ENCODE assay signal across 29 cellular contexts in the genomic region with DNA sequence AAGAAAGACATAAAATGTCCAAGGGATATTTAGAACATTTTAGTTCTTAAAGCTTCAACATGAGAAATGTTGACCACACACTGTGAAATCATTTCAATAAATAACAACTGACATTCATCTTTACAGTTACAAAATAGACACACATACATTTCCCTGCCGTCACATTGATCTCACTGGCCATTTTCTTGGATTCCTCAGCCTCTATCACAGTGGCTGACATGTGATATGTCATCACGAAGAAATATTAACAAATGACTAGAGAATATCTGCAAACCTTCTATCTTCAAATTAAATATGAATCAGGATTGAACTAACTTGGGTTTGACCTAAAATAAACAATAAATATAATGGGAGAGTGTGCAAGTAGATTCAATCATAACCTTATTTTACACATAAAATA. TPM values are rescaled to one million over a fixed set of nuclear protein-coding genes. Genes with fewer than 3 reads are reported as not detected.
A peak's percentile ranks its signal among the peaks of the same experiment; 100 is the strongest.
DNase-seq lines count a peak whose midpoint lies in the region; ATAC-seq, FAIRE-seq and TF ChIP-seq lines count a peak whose summit lies in the region.
"Had no signal": no experiment of that assay in that cellular context is flagged by ENCODE, and none has a peak within 500 bp of the region (broad histone marks: within the 10 kb centered on the region; RNA-seq: fewer than 3 reads in every experiment).

No MANE protein-coding gene starts in this region.

- H3K36me3 Mint-ChIP-seq in activated naive CD8-positive, alpha-beta T cell treated with anti-CD3 and anti-CD28 coated beads for 36 hours = no peaks in the 10 kb centered on the region
- H3K36me3 Mint-ChIP-seq: CD4-positive, alpha-beta memory T cell; natural killer cell; stimulated activated memory B cell treated with anti-CD40 and anti-IgM and Interleukin-4, amounts not matched to agents 10 μg/mL and 1 μg/mL and 100 μg/mL, for 72 hours had no signal

- H3K4me1 ChIP-seq in heart right ventricle (peaks cover 0 to 42% (median 17%) of the 10 kb centered on the region in 9 donors), pancreas (peaks cover 0 to 49% (median 7%) of the 10 kb centered on the region in 3 donors)

- H3K9me3 Mint-ChIP-seq in activated naive CD8-positive, alpha-beta T cell treated with anti-CD3 and anti-CD28 coated beads for 36 hours = no peaks in the 10 kb centered on the region
- H3K9me3 Mint-ChIP-seq: activated CD4-positive, alpha-beta T cell treated with anti-CD3 and anti-CD28 coated beads, Interleukin-2, amount 10 ng/mL, durations not matched to agents 24 days and 14 days; CD4-positive, alpha-beta memory T cell; stimulated activated memory B cell treated with anti-CD40 and anti-IgM and Interleukin-4, amounts not matched to agents 10 μg/mL and 1 μg/mL and 100 μg/mL, for 72 hours; T-helper 2 cell treated with Interferon-gamma antibody and Interleukin-4, amounts not matched to agents 5 μg/mL and 100 μg/mL, for 36 hours had no signal

- H3K4me1 Mint-ChIP-seq in activated naive CD8-positive, alpha-beta T cell treated with anti-CD3 and anti-CD28 coated beads for 36 hours = peaks cover 12% of the 10 kb centered on the region

- DNase-seq in heart right ventricle (no peak), left cardiac atrium (no peak), fibroblast of pulmonary artery (ENCODE audit: low read depth) (peak; percentile 62), pancreas (no peak), MG63 (no peak)
- DNase-seq in stimulated activated naive CD4-positive, alpha-beta T cell (lab: John Stamatoyannopoulos, UW) = no peak
- DNase-seq in activated naive CD8-positive, alpha-beta T cell treated with anti-CD3 and anti-CD28 coated beads for 36 hours = no peak
- DNase-seq in stimulated activated CD4-positive, alpha-beta T cell treated with anti-CD3 and anti-CD28 coated beads, Interleukin-2, amount 100 ng/mL, for 24 hours = no peak
- DNase-seq: activated CD4-positive, alpha-beta T cell treated with anti-CD3 and anti-CD28 coated beads, Interleukin-2, amount 10 ng/mL, durations not matched to agents 24 days and 14 days; activated T-cell treated with anti-CD3 and anti-CD28 coated beads, Interleukin-2, amount 50 U/mL, for 48 hours; CD4-positive, alpha-beta memory T cell; effector CD4-positive, alpha-beta T cell; EL; foreskin melanocyte; hippocampal formation; left ventricle myocardium superior; natural killer cell; NCI-H1694; NCI-H2171; NCI-H524; NK-92 treated with Interleukin-12 subunit alpha and Interleukin-12 subunit beta, amount 100 ng/mL, for 24 hours; occipital lobe; stimulated activated CD4-positive, alpha-beta T cell treated with anti-CD3 and anti-CD28 coated beads, Interleukin-4, amount 100 ng/mL, for 4 hours had no signal

- peaks cover 76% of the 10 kb centered on the region for H3K27me3 Mint-ChIP-seq in activated naive CD8-positive, alpha-beta T cell treated with anti-CD3 and anti-CD28 coated beads for 36 hours

- H3K4me3 Mint-ChIP-seq in activated naive CD8-positive, alpha-beta T cell treated with anti-CD3 and anti-CD28 coated beads for 36 hours = no peak overlapping the region
- H3K4me3 Mint-ChIP-seq: activated CD4-positive, alpha-beta T cell treated with anti-CD3 and anti-CD28 coated beads, Interleukin-2, amount 10 ng/mL, durations not matched to agents 24 days and 14 days; CD4-positive, alpha-beta memory T cell; natural killer cell; stimulated activated memory B cell treated with anti-CD40 and anti-IgM and Interleukin-4, amounts not matched to agents 10 μg/mL and 1 μg/mL and 100 μg/mL, for 72 hours; T-helper 2 cell treated with Interferon-gamma antibody and Interleukin-4, amounts not matched to agents 5 μg/mL and 100 μg/mL, for 36 hours had no signal

- FAIRE-seq in pancreas (lab: Jason Lieb, UNC) = no peak
- FAIRE-seq: GM12878 had no signal

- H3K27ac Mint-ChIP-seq in activated naive CD8-positive, alpha-beta T cell treated with anti-CD3 and anti-CD28 coated beads for 36 hours = no peak overlapping the region
- H3K27ac Mint-ChIP-seq: activated CD4-positive, alpha-beta T cell treated with anti-CD3 and anti-CD28 coated beads, Interleukin-2, amount 10 ng/mL, durations not matched to agents 24 days and 14 days; CD4-positive, alpha-beta memory T cell; natural killer cell; stimulated activated memory B cell treated with anti-CD40 and anti-IgM and Interleukin-4, amounts not matched to agents 10 μg/mL and 1 μg/mL and 100 μg/mL, for 72 hours; T-helper 2 cell treated with Interferon-gamma antibody and Interleukin-4, amounts not matched to agents 5 μg/mL and 100 μg/mL, for 36 hours had no signal

- intact Hi-C loops in heart right ventricle (cut with DNase I) = loop anchor here in 2 of 10 donors (5.0 to 10.0 kb wide), 3 partner anchors 35 to 60 kb away; a partner anchor contains a TSS
- intact Hi-C loops in left cardiac atrium (cut with DNase I) = no loop called here
- intact Hi-C loops in pancreas (cut with DNase I) = no loop called here

- H3K4me3 ChIP-seq in heart right ventricle (peak overlapping the region in 7 of 10 donors; percentile 60 to 72 (median 65)), fibroblast of pulmonary artery (replicated peaks; ENCODE audit: low read depth, low read length) (peak overlapping the region; percentile 81), pancreas (peak overlapping the region in 3 of 4 donors; percentile 23 to 61 (median 58)), MG63 (no peak overlapping the region)
- H3K4me3 ChIP-seq: GM12878 had no signal

- TF ChIP-seq CTCF in heart right ventricle (IDR thresholded peaks at IDR 0.05) (no peak), fibroblast of pulmonary artery (IDR thresholded peaks at IDR 0.05; ENCODE audit: low read length, missing control alignments) (no peak), pancreas (IDR thresholded peaks at IDR 0.05) (no peak)

- ATAC-seq in heart right ventricle (no peak), left cardiac atrium (no peak), pancreas (no peak)
- ATAC-seq: GM12878; left ventricle myocardium superior; natural killer cell; stimulated activated memory B cell treated with anti-CD40 and anti-IgM and Interleukin-4, amounts not matched to agents 10 μg/mL and 1 μg/mL and 100 μg/mL, for 72 hours had no signal

- H3K27ac ChIP-seq in heart right ventricle (peak overlapping the region in 7 of 10 donors; percentile 33 to 95 (median 89)), pancreas (peak overlapping the region in 2 of 4 donors; percentile 91 to 93)
- H3K27ac ChIP-seq: VCaP had no signal

- H3K27me3 ChIP-seq in heart right ventricle (peaks cover 0 to 3% (median 0%) of the 10 kb centered on the region in 7 donors), pancreas (no peaks in the 10 kb centered on the region), MG63 (no peaks in the 10 kb centered on the region)

- 90 to 94% methylated on average over 2 of the region's 2 CpGs for WGBS in heart right ventricle, 2 donors
- WGBS in pancreas, 2 donors = 81 to 84% methylated on average over 2 of the region's 2 CpGs

- H3K9me3 ChIP-seq in heart right ventricle (no peaks in the 10 kb centered on the region), pancreas (no peaks in the 10 kb centered on the region), MG63 (no peaks in the 10 kb centered on the region)

- H3K36me3 ChIP-seq in heart right ventricle (no peaks in the 10 kb centered on the region), pancreas (no peaks in the 10 kb centered on the region), MG63 (no peaks in the 10 kb centered on the region)

RNA-seq across cellular contexts. Expression of a gene that starts 1.8 kb away (rescaled TPM):
- total RNA-seq in heart right ventricle (10 to 100 TPM in 7 of 10 donors, 1 to 10 TPM in 3; 8.1 to 37.2 (median 13.4) TPM), left cardiac atrium (10 to 100 TPM; 26.6 to 33.0 TPM), pancreas (10 to 100 TPM; 15.0 to 99.7 (median 44.1) TPM)
- polyA plus RNA-seq in heart right ventricle (10 to 100 TPM in 1 of 2 donors, 1 to 10 TPM in 1; 7.7 to 28.5 TPM), pancreas (100 to 1,000 TPM; 130 to 149 TPM)
- not detected in 2 replicates for total RNA-seq in MG63 (2014; rRNA removed; shearing (Covaris generic); ENCODE audit: low replicate concordance)
- total RNA-seq in activated naive CD8-positive, alpha-beta T cell treated with anti-CD3 and anti-CD28 coated beads for 36 hours = not detected
- total RNA-seq: A172; activated CD4-positive, alpha-beta T cell treated with anti-CD3 and anti-CD28 coated beads, Interleukin-2, amount 10 ng/mL, durations not matched to agents 24 days and 14 days; GM12878 had no signal
- polyA plus RNA-seq: CD4-positive, alpha-beta memory T cell; GM12878 had no signal

RNA-seq across cellular contexts. Expression of a gene that starts 58.7 kb away (rescaled TPM):
- total RNA-seq in heart right ventricle (1 to 10 TPM in 5 of 10 donors, under 1 TPM in 4, not detected in 1; 0.24 to 5.1 (median 1.4) TPM), left cardiac atrium (1 to 10 TPM in 1 of 2 donors, under 1 TPM in 1; 0.88 to 1.8 TPM), pancreas (1 to 10 TPM in 3 of 6 donors, under 1 TPM in 3; 0.60 to 7.3 (median 1.3) TPM)
- polyA plus RNA-seq in heart right ventricle (1 to 10 TPM; 1.1 to 1.9 TPM), pancreas (1 to 10 TPM; 2.2 to 2.5 TPM)
- total RNA-seq in MG63 (2014; rRNA removed; shearing (Covaris generic); ENCODE audit: low replicate concordance) = not detected in 2 replicates
- total RNA-seq in activated naive CD8-positive, alpha-beta T cell treated with anti-CD3 and anti-CD28 coated beads for 36 hours = not detected
- total RNA-seq: A172; activated CD4-positive, alpha-beta T cell treated with anti-CD3 and anti-CD28 coated beads, Interleukin-2, amount 10 ng/mL, durations not matched to agents 24 days and 14 days; CD4-positive, alpha-beta memory T cell; GM12878; temporal lobe had no signal
- polyA plus RNA-seq: CD4-positive, alpha-beta memory T cell; GM12878 had no signal
